In genomic region chr10:119723624-119724023, GRCh38 we compare ENCODE assay signal across 1 cellular context.
TF ChIP-seq lines count a peak whose summit lies in the region.

No MANE protein-coding gene starts in this region.

TF ChIP-seq in HepG2, 621 proteins besides CTCF, POLR2A, EP300 and RAD21 (continues in another document):
- no peak for TF ChIP-seq ZNF124 (CRISPR knock-in tag; IDR thresholded peaks at IDR 0.05)
- no peak for TF ChIP-seq FOSL1 (CRISPR knock-in tag; IDR thresholded peaks at IDR 0.05; ENCODE audit: borderline replicate concordance)
- no peak for TF ChIP-seq GABPA (IDR thresholded peaks at IDR 0.05; ENCODE audit: low read depth, low read length)
- no peak for TF ChIP-seq GABPA (CRISPR knock-in tag; IDR thresholded peaks at IDR 0.05; ENCODE audit: low read depth)
- peak; percentile 5; the same call in 1 of the 2 replicates for TF ChIP-seq RARA (CRISPR knock-in tag; IDR thresholded peaks at IDR 0.05)
- no peak for TF ChIP-seq TSC22D2 (CRISPR knock-in tag; IDR thresholded peaks at IDR 0.05; ENCODE audit: borderline replicate concordance)
- TF ChIP-seq SMYD3 (CRISPR knock-in tag; IDR thresholded peaks at IDR 0.05), result no peak
- 0 out of 2 replicates have a peak, but pooled peaks have one; percentile 22 for TF ChIP-seq HNF4G (IDR thresholded peaks at IDR 0.05; ENCODE audit: borderline replicate concordance, low read depth, low read length)
- no peak for TF ChIP-seq HNF4G (CRISPR knock-in tag; IDR thresholded peaks at IDR 0.05; ENCODE audit: borderline replicate concordance, low read depth)
- TF ChIP-seq TEAD3 (CRISPR knock-in tag; optimal IDR thresholded peaks at IDR 0.05; ENCODE audit: borderline replicate concordance), result peak; percentile 9
- 0 out of 2 replicates have a peak, but pooled peaks have one; percentile 19 for TF ChIP-seq ZBTB37 (CRISPR knock-in tag; IDR thresholded peaks at IDR 0.05)
- no peak for TF ChIP-seq ZKSCAN5 (CRISPR knock-in tag; IDR thresholded peaks at IDR 0.05)
- TF ChIP-seq ELF4 (CRISPR knock-in tag; IDR thresholded peaks at IDR 0.05; ENCODE audit: borderline replicate concordance), result no peak
- TF ChIP-seq HDAC1 (CRISPR knock-in tag; IDR thresholded peaks at IDR 0.05), result 0 out of 2 replicates have a peak, but pooled peaks have one; percentile 39
- no peak for TF ChIP-seq IRF2 (CRISPR knock-in tag; IDR thresholded peaks at IDR 0.05)
- TF ChIP-seq FOXK1 (CRISPR knock-in tag; IDR thresholded peaks at IDR 0.05; ENCODE audit: borderline replicate concordance, low read depth), result no peak
- peak; percentile 62 for TF ChIP-seq ELF3 (CRISPR knock-in tag; IDR thresholded peaks at IDR 0.05)
- no peak for TF ChIP-seq GABPB1 (CRISPR knock-in tag; IDR thresholded peaks at IDR 0.05)
- TF ChIP-seq THAP7 (CRISPR knock-in tag; IDR thresholded peaks at IDR 0.05), result no peak
- TF ChIP-seq MAX (IDR thresholded peaks at IDR 0.05), result peak; percentile 42; the same call in 1 of the 2 replicates
- TF ChIP-seq ZMYM3 (CRISPR knock-in tag; IDR thresholded peaks at IDR 0.05), result 0 out of 2 replicates have a peak, but pooled peaks have one; percentile 12
- TF ChIP-seq ZFX (CRISPR knock-in tag; IDR thresholded peaks at IDR 0.05; ENCODE audit: low read depth), result peak; percentile 51
- TF ChIP-seq ZNF576 (CRISPR knock-in tag; IDR thresholded peaks at IDR 0.05), result no peak
- TF ChIP-seq MTA3 (CRISPR knock-in tag; IDR thresholded peaks at IDR 0.05), result no peak
- no peak for TF ChIP-seq PBX3 (CRISPR knock-in tag; IDR thresholded peaks at IDR 0.05; ENCODE audit: borderline replicate concordance)
- no peak for TF ChIP-seq ZKSCAN8 (CRISPR knock-in tag; IDR thresholded peaks at IDR 0.05; ENCODE audit: borderline replicate concordance)
- no peak for TF ChIP-seq NRL (CRISPR knock-in tag; IDR thresholded peaks at IDR 0.05; ENCODE audit: borderline replicate concordance)
- TF ChIP-seq ZNF282 (IDR thresholded peaks at IDR 0.05; ENCODE audit: partially characterized antibody), result no peak
- no peak for TF ChIP-seq ZNF607 (CRISPR knock-in tag; IDR thresholded peaks at IDR 0.05; ENCODE audit: borderline replicate concordance)
- TF ChIP-seq IKZF5 (CRISPR knock-in tag; IDR thresholded peaks at IDR 0.05), result no peak
- TF ChIP-seq POLR2G (IDR thresholded peaks at IDR 0.05; ENCODE audit: low read depth, low read length), result 0 out of 2 replicates have a peak, but pooled peaks have one; percentile 40
- TF ChIP-seq SSRP1 (CRISPR knock-in tag; IDR thresholded peaks at IDR 0.05), result no peak
- TF ChIP-seq PCBP2 (optimal IDR thresholded peaks at IDR 0.05; ENCODE audit: low read depth, low read length, poor library complexity, severe bottlenecking), result no peak
- peak; percentile 29; the same call in 1 of the 2 replicates for TF ChIP-seq KDM5B (CRISPR knock-in tag; IDR thresholded peaks at IDR 0.05; ENCODE audit: borderline replicate concordance)
- TF ChIP-seq ZNF44 (CRISPR knock-in tag; IDR thresholded peaks at IDR 0.05), result no peak
- TF ChIP-seq ZNF891 (CRISPR knock-in tag; IDR thresholded peaks at IDR 0.05), result no peak
- TF ChIP-seq RBFOX2 (IDR thresholded peaks at IDR 0.05; ENCODE audit: low read depth, low read length), result peak; percentile 34; the same call in 1 of the 2 replicates
- TF ChIP-seq DDIT3 (CRISPR knock-in tag; IDR thresholded peaks at IDR 0.05), result no peak
- TF ChIP-seq SOX6 (IDR thresholded peaks at IDR 0.05), result no peak
- peak; percentile 37; the same call in 1 of the 2 replicates for TF ChIP-seq SOX6 (CRISPR knock-in tag; IDR thresholded peaks at IDR 0.05)
- TF ChIP-seq NCOA1 (CRISPR knock-in tag; IDR thresholded peaks at IDR 0.05), result no peak
- no peak for TF ChIP-seq NR3C1 (CRISPR knock-in tag; IDR thresholded peaks at IDR 0.05)
- peak; percentile 47 for TF ChIP-seq ZNF781 (CRISPR knock-in tag; IDR thresholded peaks at IDR 0.05; ENCODE audit: borderline replicate concordance, not compliant biosample characterization)
- no peak for TF ChIP-seq ZNF510 (CRISPR knock-in tag; IDR thresholded peaks at IDR 0.05; ENCODE audit: low read depth)
- peak; percentile 25; the same call in 1 of the 2 replicates for TF ChIP-seq MED1 (CRISPR knock-in tag; IDR thresholded peaks at IDR 0.05)
- 0 out of 2 replicates have a peak, but pooled peaks have one; percentile 21 for TF ChIP-seq MXD4 (CRISPR knock-in tag; IDR thresholded peaks at IDR 0.05)
- no peak for TF ChIP-seq SATB2 (CRISPR knock-in tag; IDR thresholded peaks at IDR 0.05)
- TF ChIP-seq ELF1 (CRISPR knock-in tag; IDR thresholded peaks at IDR 0.05), result peak; percentile 20; the same call in 1 of the 2 replicates
- no peak for TF ChIP-seq DNMT3B (CRISPR knock-in tag; conservative IDR thresholded peaks at IDR 0.05)
- TF ChIP-seq TAF1 (CRISPR knock-in tag; IDR thresholded peaks at IDR 0.05), result 0 out of 2 replicates have a peak, but pooled peaks have one; percentile 22
- 0 out of 2 replicates have a peak, but pooled peaks have one; percentile 17 for TF ChIP-seq ETV5 (CRISPR knock-in tag; IDR thresholded peaks at IDR 0.05; ENCODE audit: borderline replicate concordance)
- peak; percentile 43; the same call in 1 of the 2 replicates for TF ChIP-seq DRAP1 (CRISPR knock-in tag; IDR thresholded peaks at IDR 0.05)
- TF ChIP-seq RXRB (CRISPR knock-in tag; IDR thresholded peaks at IDR 0.05; ENCODE audit: borderline replicate concordance), result peak; percentile 23; the same call in 1 of the 2 replicates
- no peak for TF ChIP-seq MXI1 (IDR thresholded peaks at IDR 0.05; ENCODE audit: borderline replicate concordance, low read depth, low read length)
- TF ChIP-seq ZNF512B (CRISPR knock-in tag; IDR thresholded peaks at IDR 0.05; ENCODE audit: borderline replicate concordance), result peak; percentile 24; the same call in 1 of the 2 replicates
- no peak for TF ChIP-seq JUN (CRISPR knock-in tag; IDR thresholded peaks at IDR 0.05)
- no peak for TF ChIP-seq AKNA (CRISPR knock-in tag; IDR thresholded peaks at IDR 0.05; ENCODE audit: borderline replicate concordance)
- TF ChIP-seq ZNF292 (CRISPR knock-in tag; IDR thresholded peaks at IDR 0.05; ENCODE audit: borderline replicate concordance, low read depth), result peak; percentile 53; the same call in 1 of the 2 replicates
- TF ChIP-seq ZNF780A (CRISPR knock-in tag; IDR thresholded peaks at IDR 0.05), result no peak
- peak; percentile 24; the same call in 1 of the 2 replicates for TF ChIP-seq HNF4A (CRISPR knock-in tag; IDR thresholded peaks at IDR 0.05)
- no peak for TF ChIP-seq GTF3A (CRISPR knock-in tag; conservative IDR thresholded peaks at IDR 0.05)
- peak; percentile 65; the same call in 1 of the 2 replicates for TF ChIP-seq SALL1 (CRISPR knock-in tag; IDR thresholded peaks at IDR 0.05)
- TF ChIP-seq TARDBP (CRISPR knock-in tag; IDR thresholded peaks at IDR 0.05), result 0 out of 2 replicates have a peak, but pooled peaks have one; percentile 20
